Comparison of ENCODE assay signal across 16 cellular contexts in genomic region chr11:45157247-45158209, GRCh38. TPM values are rescaled to one million over a fixed set of nuclear protein-coding genes. Genes with fewer than 3 reads are reported as not detected.
DNase-seq lines count a peak whose midpoint lies in the region; ATAC-seq and TF ChIP-seq lines count a peak whose summit lies in the region.
"Had no signal": no experiment of that assay in that cellular context is flagged by ENCODE, and none has a peak within 500 bp of the region (broad histone marks: within the 10 kb centered on the region; RNA-seq: fewer than 3 reads in every experiment).

No MANE protein-coding gene starts in this region.

- H3K9me3 ChIP-seq in NT2/D1 (ENCODE audit: insufficient read depth, low read length) (no peaks in the 10 kb centered on the region), stomach smooth muscle (ENCODE audit: control insufficient read depth in 2 of 2, low read length in 2 of 2) (no peaks in the 10 kb centered on the region)
- H3K9me3 ChIP-seq in naive thymus-derived CD4-positive, alpha-beta T cell (ENCODE audit: control insufficient read depth in 2 of 3, low read length in 3 of 3), result no peaks in the 10 kb centered on the region
- H3K9me3 ChIP-seq: mucosa of descending colon had no signal

- H3K9ac ChIP-seq in NT2/D1 (ENCODE audit: insufficient read length, low read depth) (peak overlapping the region; percentile 39), stomach smooth muscle (ENCODE audit: low read length in 2 of 2) (peak overlapping the region; percentile 52 to 68)

- no peak overlapping the region for H3K4me3 Mint-ChIP-seq in naive thymus-derived CD4-positive, alpha-beta T cell
- H3K4me3 Mint-ChIP-seq: activated CD8-positive, alpha-beta memory T cell treated with anti-CD3 and anti-CD28 coated beads, Interleukin-2, amount 10 ng/mL, durations not matched to agents 7 days and 5 days; activated naive CD8-positive, alpha-beta T cell had no signal

- POLR2A ChIA-PET in naive thymus-derived CD4-positive, alpha-beta T cell (lab: Charles Lee), result no interaction called here

- H3K36me3 ChIP-seq in NT2/D1 (ENCODE audit: insufficient read depth, insufficient read length, low read length) (no peaks in the 10 kb centered on the region), stomach smooth muscle (ENCODE audit: control insufficient read depth in 2 of 2, insufficient read depth in 2 of 2, low read length in 2 of 2) (no peaks in the 10 kb centered on the region)
- no peaks in the 10 kb centered on the region for H3K36me3 ChIP-seq in naive thymus-derived CD4-positive, alpha-beta T cell (ENCODE audit: control insufficient read depth in 2 of 3, insufficient read depth in 3 of 3, low read length in 3 of 3)

- H3K4me3 ChIP-seq in NT2/D1 (ENCODE audit: insufficient read length, low read depth) (no peak overlapping the region), coronary artery (no peak overlapping the region), stomach smooth muscle (ENCODE audit: low read length in 2 of 2) (peak overlapping the region in 1 of 2 donors; percentile 40)
- H3K4me3 ChIP-seq in naive thymus-derived CD4-positive, alpha-beta T cell (ENCODE audit: low read length), result no peak overlapping the region
- H3K4me3 ChIP-seq: mucosa of descending colon, skin epidermis had no signal

- H3K36me3 Mint-ChIP-seq in naive thymus-derived CD4-positive, alpha-beta T cell, result peaks cover 0 to 10% (median 4%) of the 10 kb centered on the region in 5 donors
- H3K36me3 Mint-ChIP-seq: activated CD8-positive, alpha-beta memory T cell treated with anti-CD3 and anti-CD28 coated beads, Interleukin-2, amount 10 ng/mL, durations not matched to agents 7 days and 5 days; activated naive CD8-positive, alpha-beta T cell had no signal

- peaks cover 0 to 26% (median 20%) of the 10 kb centered on the region in 7 donors for H3K4me1 Mint-ChIP-seq in naive thymus-derived CD4-positive, alpha-beta T cell

- no peaks in the 10 kb centered on the region for H3K27me3 Mint-ChIP-seq in naive thymus-derived CD4-positive, alpha-beta T cell
- H3K27me3 Mint-ChIP-seq: activated CD8-positive, alpha-beta memory T cell treated with anti-CD3 and anti-CD28 coated beads, Interleukin-2, amount 10 ng/mL, durations not matched to agents 7 days and 5 days; activated naive CD8-positive, alpha-beta T cell had no signal

- peak; percentile 13 for ATAC-seq in naive thymus-derived CD4-positive, alpha-beta T cell
- ATAC-seq in HG02981 (IDR thresholded peaks at IDR 0.05; ENCODE audit: unreplicated experiment), result no peak
- ATAC-seq: activated CD8-positive, alpha-beta memory T cell treated with anti-CD3 and anti-CD28 coated beads, Interleukin-2, amount 10 ng/mL, durations not matched to agents 7 days and 5 days had no signal

- H3K27ac Mint-ChIP-seq in naive thymus-derived CD4-positive, alpha-beta T cell, result no peak overlapping the region
- H3K27ac Mint-ChIP-seq: activated CD8-positive, alpha-beta memory T cell treated with anti-CD3 and anti-CD28 coated beads, Interleukin-2, amount 10 ng/mL, durations not matched to agents 7 days and 5 days; activated naive CD8-positive, alpha-beta T cell had no signal

- H3K27ac ChIP-seq in coronary artery (peak overlapping the region; percentile 76 to 80), stomach smooth muscle (ENCODE audit: low read length) (peak overlapping the region; percentile 91)
- no peak overlapping the region for H3K27ac ChIP-seq in naive thymus-derived CD4-positive, alpha-beta T cell (ENCODE audit: low read depth, low read length)
- H3K27ac ChIP-seq: VCaP had no signal

- CTCF ChIA-PET in naive thymus-derived CD4-positive, alpha-beta T cell (lab: Charles Lee), result no interaction called here

- intact Hi-C loops in naive thymus-derived CD4-positive, alpha-beta T cell (cut with micrococcal nuclease), result no loop called here

- DNase-seq in NT2/D1 (ENCODE audit: low read depth, low spot score) (no peak), coronary artery (ENCODE audit: low spot score) (peak; percentile 68), OCI-M2 (lab: John Stamatoyannopoulos, UW; ENCODE audit: unreplicated experiment) (no peak), T-helper 2 cell (no peak), AG08396 (ENCODE audit: low spot score) (no peak)
- DNase-seq in naive thymus-derived CD4-positive, alpha-beta T cell, result no peak
- DNase-seq: activated CD8-positive, alpha-beta memory T cell treated with anti-CD3 and anti-CD28 coated beads, Interleukin-2, amount 10 ng/mL, durations not matched to agents 7 days and 5 days; mucosa of descending colon; NCI-H1048; NCI-H2171; NK-92 treated with Interleukin-12 subunit alpha and Interleukin-12 subunit beta, amount 100 ng/mL, for 24 hours had no signal

- H3K27me3 ChIP-seq in NT2/D1 (ENCODE audit: insufficient read depth, insufficient read length) (no peaks in the 10 kb centered on the region), stomach smooth muscle (ENCODE audit: control insufficient read depth in 1 of 2, insufficient read depth in 2 of 2, low read length in 2 of 2) (no peaks in the 10 kb centered on the region)
- H3K27me3 ChIP-seq in naive thymus-derived CD4-positive, alpha-beta T cell (ENCODE audit: control insufficient read depth in 2 of 2, insufficient read depth in 2 of 2, low read length in 2 of 2), result no peaks in the 10 kb centered on the region

- H3K4me1 ChIP-seq in NT2/D1 (ENCODE audit: insufficient read depth, insufficient read length) (peaks cover 26% of the 10 kb centered on the region), stomach smooth muscle (ENCODE audit: control insufficient read depth, insufficient read depth, low read length) (peaks cover 76% of the 10 kb centered on the region)
- no peaks in the 10 kb centered on the region for H3K4me1 ChIP-seq in naive thymus-derived CD4-positive, alpha-beta T cell (ENCODE audit: control insufficient read depth in 2 of 2, insufficient read depth in 2 of 2, low read length in 2 of 2)

- H3K9me3 Mint-ChIP-seq in naive thymus-derived CD4-positive, alpha-beta T cell, result no peaks in the 10 kb centered on the region

- no peak for TF ChIP-seq CTCF in coronary artery (IDR thresholded peaks at IDR 0.05)

RNA-seq across cellular contexts. Expression of gene PRDM11, which starts 11.1 kb away (rescaled TPM):
- total RNA-seq in naive thymus-derived CD4-positive, alpha-beta T cell, result 1 to 10 TPM; 2.2 to 8.8 (median 6.4) TPM
- polyA plus RNA-seq in naive thymus-derived CD4-positive, alpha-beta T cell, result 1 to 10 TPM in 1 of 2 donors, under 1 TPM in 1; 0.44 to 1.1 TPM
